In genomic region chr1:182269097-182269496, GRCh38 we compare ENCODE assay signal across 22 cellular contexts.
"Had no signal": no experiment of that assay in that cellular context is flagged by ENCODE, and none has a peak within 500 bp of the region (broad histone marks: within the 10 kb centered on the region; RNA-seq: fewer than 3 reads in every experiment).

No MANE protein-coding gene starts in this region.

- H3K27ac ChIP-seq: dorsolateral prefrontal cortex, epithelial cell of prostate, right lobe of liver, skin epidermis, tibial nerve had no signal

- ATAC-seq: effector memory CD8-positive, alpha-beta T cell; heart left ventricle; left ventricle myocardium superior; naive thymus-derived CD8-positive, alpha-beta T cell had no signal

- H3K27me3 Mint-ChIP-seq: activated naive CD4-positive, alpha-beta T cell treated with anti-CD3 and anti-CD28 coated beads, Interleukin-2, amount 50 U/mL, for 24 hours; stimulated activated naive CD8-positive, alpha-beta T cell treated with anti-CD3 and anti-CD28 coated beads, Interleukin-15, Interleukin-2, amounts not matched to agents 100 ng/mL and 50 ng/mL, for 24 hours had no signal

- H3K4me3 Mint-ChIP-seq: activated naive CD4-positive, alpha-beta T cell treated with anti-CD3 and anti-CD28 coated beads, Interleukin-2, amount 50 U/mL, for 24 hours; effector memory CD8-positive, alpha-beta T cell; mesothelial cell of epicardium; naive thymus-derived CD8-positive, alpha-beta T cell; stimulated activated naive CD8-positive, alpha-beta T cell treated with anti-CD3 and anti-CD28 coated beads, Interleukin-15, Interleukin-2, amounts not matched to agents 100 ng/mL and 50 ng/mL, for 24 hours; T-helper 2 cell treated with Interferon-gamma antibody and Interleukin-4, amounts not matched to agents 5 μg/mL and 100 μg/mL, for 36 hours had no signal

- H3K27me3 ChIP-seq: dorsolateral prefrontal cortex, heart left ventricle, right lobe of liver, tibial nerve had no signal

- H3K4me1 Mint-ChIP-seq: activated naive CD4-positive, alpha-beta T cell treated with anti-CD3 and anti-CD28 coated beads, Interleukin-2, amount 50 U/mL, for 24 hours; mesothelial cell of epicardium had no signal

- H3K9me3 Mint-ChIP-seq: activated naive CD4-positive, alpha-beta T cell treated with anti-CD3 and anti-CD28 coated beads, Interleukin-2, amount 50 U/mL, for 24 hours; effector memory CD8-positive, alpha-beta T cell; mesothelial cell of epicardium; naive thymus-derived CD8-positive, alpha-beta T cell; stimulated activated naive CD8-positive, alpha-beta T cell treated with anti-CD3 and anti-CD28 coated beads, Interleukin-15, Interleukin-2, amounts not matched to agents 100 ng/mL and 50 ng/mL, for 24 hours; T-helper 2 cell treated with Interferon-gamma antibody and Interleukin-4, amounts not matched to agents 5 μg/mL and 100 μg/mL, for 36 hours had no signal

- H3K36me3 Mint-ChIP-seq: activated naive CD4-positive, alpha-beta T cell treated with anti-CD3 and anti-CD28 coated beads, Interleukin-2, amount 50 U/mL, for 24 hours; mesothelial cell of epicardium; naive thymus-derived CD8-positive, alpha-beta T cell had no signal

- H3K27ac Mint-ChIP-seq: activated naive CD4-positive, alpha-beta T cell treated with anti-CD3 and anti-CD28 coated beads, Interleukin-2, amount 50 U/mL, for 24 hours; effector memory CD8-positive, alpha-beta T cell; mesothelial cell of epicardium; naive thymus-derived CD8-positive, alpha-beta T cell; stimulated activated naive CD8-positive, alpha-beta T cell treated with anti-CD3 and anti-CD28 coated beads, Interleukin-15, Interleukin-2, amounts not matched to agents 100 ng/mL and 50 ng/mL, for 24 hours; T-helper 2 cell treated with Interferon-gamma antibody and Interleukin-4, amounts not matched to agents 5 μg/mL and 100 μg/mL, for 36 hours had no signal

- H3K9me3 ChIP-seq: heart left ventricle, right lobe of liver, tibial nerve had no signal

- H3K4me3 ChIP-seq: dorsolateral prefrontal cortex, heart left ventricle, right lobe of liver, skin epidermis, tibial nerve had no signal

- DNase-seq: activated CD4-positive, alpha-beta T cell treated with anti-CD3 and anti-CD28 coated beads for 1 hour; activated CD4-positive, alpha-beta T cell treated with anti-CD3 and anti-CD28 coated beads, Interleukin-2, amount 50 U/mL, for 1 hour; activated gamma-delta T cell treated with Interleukin-2 at 50 U/mL for 16 hours; activated T-cell treated with anti-CD3 and anti-CD28 coated beads, Interleukin-2, amount 50 U/mL, for 1 hour; anterior cingulate cortex; central memory CD4-positive, alpha-beta T cell; dorsolateral prefrontal cortex; effector memory CD8-positive, alpha-beta T cell; heart left ventricle; left ventricle myocardium superior; mammary epithelial cell; naive thymus-derived CD8-positive, alpha-beta T cell; right lobe of liver; stimulated activated CD4-positive, alpha-beta T cell treated with anti-CD3 and anti-CD28 coated beads, Interleukin-1b, Interleukin-23, amount 100 ng/mL, for 48 hours; substantia nigra had no signal

- H3K36me3 ChIP-seq: heart left ventricle, right lobe of liver, tibial nerve had no signal
